16 cellular contexts compared by ENCODE assay signal in the genomic region with DNA sequence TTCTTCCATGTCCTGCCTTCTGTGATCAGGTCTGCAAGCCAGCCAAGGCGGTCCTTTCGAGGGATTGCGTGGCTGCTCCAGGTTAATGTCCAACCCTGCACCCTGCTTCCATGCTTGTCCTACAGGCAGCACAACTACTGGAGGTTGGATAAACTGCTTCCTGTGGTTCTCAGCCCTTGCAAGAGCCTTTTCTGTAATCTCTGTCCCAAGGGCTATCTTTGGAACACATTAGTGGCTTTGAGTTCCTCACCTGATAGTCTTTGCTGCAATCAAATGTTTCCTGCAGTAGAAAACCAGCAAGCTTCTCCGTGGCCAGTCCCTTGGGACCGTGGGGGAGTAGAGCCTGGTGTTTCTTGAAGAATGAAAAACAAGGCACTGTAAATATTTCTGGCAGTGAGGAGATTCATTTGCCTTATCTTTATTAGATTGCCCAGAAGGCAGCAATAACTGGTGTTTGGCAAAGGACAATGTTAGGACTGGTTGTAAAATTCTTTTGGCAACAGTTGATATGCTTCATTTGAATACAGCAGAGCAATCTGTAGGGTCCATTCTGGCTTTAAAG.
DNase-seq lines count a peak whose midpoint lies in the region; ATAC-seq and TF ChIP-seq lines count a peak whose summit lies in the region.
"Had no signal": no experiment of that assay in that cellular context is flagged by ENCODE, and none has a peak within 500 bp of the region (broad histone marks: within the 10 kb centered on the region; RNA-seq: fewer than 3 reads in every experiment).

No MANE protein-coding gene starts in this region.

- in situ Hi-C loops in HAP-1 (cut with MboI; ENCODE audit: low sequenced_read_pairs): no loop called here

- H3K4me3 Mint-ChIP-seq in immature natural killer cell: no peak overlapping the region
- no peak overlapping the region for H3K4me3 Mint-ChIP-seq in CD4-positive, alpha-beta T cell
- H3K4me3 Mint-ChIP-seq: activated CD8-positive, alpha-beta T cell treated with anti-CD3 and anti-CD28 coated beads for 36 hours; CD4-positive, alpha-beta memory T cell; stimulated activated effector memory CD8-positive, alpha-beta T cell treated with anti-CD3 and anti-CD28 coated beads, Interleukin-12 subunit alpha, Interleukin-12 subunit beta, amount 100 ng/mL, for 72 hours had no signal

- peak; percentile 8 to 36 for DNase-seq in HAP-1 (ENCODE audit: low spot score in 2 of 2)
- DNase-seq in UCSD-AML1 (lab: John Stamatoyannopoulos, UW; ENCODE audit: unreplicated experiment): peak; percentile 28
- peak; percentile 39 for DNase-seq in left kidney (ENCODE audit: low read depth, low spot score)
- DNase-seq in immature natural killer cell: no peak
- no peak for DNase-seq in HuH-7 (ENCODE audit: low spot score)
- DNase-seq in CD4-positive, alpha-beta T cell: no peak
- DNase-seq: activated CD8-positive, alpha-beta T cell treated with anti-CD3 and anti-CD28 coated beads for 36 hours; activated effector memory CD4-positive, alpha-beta T cell treated with anti-CD3 and anti-CD28 coated beads, Interleukin-2, amount 50 U/mL, for 16 hours; brain microvascular endothelial cell; CD4-positive, alpha-beta memory T cell; kidney; NCI-H446 treated with DMSO at 0.1 percent for 48 hours; stimulated activated CD4-positive, alpha-beta T cell treated with anti-CD3 and anti-CD28 coated beads, Interleukin-4, amount 100 ng/mL, for 24 hours had no signal

- no peak overlapping the region for H3K27ac ChIP-seq in BLaER1
- H3K27ac ChIP-seq in CD4-positive, alpha-beta T cell (ENCODE audit: low read depth, low read length): no peak overlapping the region
- H3K27ac ChIP-seq: brain microvascular endothelial cell had no signal

- no peak for TF ChIP-seq CTCF in CD4-positive, alpha-beta T cell (IDR thresholded peaks at IDR 0.05)

- H3K9me3 Mint-ChIP-seq in immature natural killer cell: no peaks in the 10 kb centered on the region
- H3K9me3 Mint-ChIP-seq in CD4-positive, alpha-beta T cell: no peaks in the 10 kb centered on the region
- H3K9me3 Mint-ChIP-seq: activated CD8-positive, alpha-beta T cell treated with anti-CD3 and anti-CD28 coated beads for 36 hours; CD4-positive, alpha-beta memory T cell; stimulated activated effector memory CD8-positive, alpha-beta T cell treated with anti-CD3 and anti-CD28 coated beads, Interleukin-12 subunit alpha, Interleukin-12 subunit beta, amount 100 ng/mL, for 72 hours had no signal

- H3K9me3 ChIP-seq in BLaER1 (no peaks in the 10 kb centered on the region), HAP-1 (no peaks in the 10 kb centered on the region)
- no peaks in the 10 kb centered on the region for H3K9me3 ChIP-seq in CD4-positive, alpha-beta T cell (ENCODE audit: control insufficient read depth, low read length)

- peak overlapping the region; percentile 64 for H3K4me2 ChIP-seq in BLaER1

- H4K20me1 ChIP-seq in BLaER1: no peaks in the 10 kb centered on the region

- CTCF ChIA-PET in CD4-positive, alpha-beta T cell (lab: Charles Lee): no interaction called here

- H3K4me3 ChIP-seq in BLaER1: no peak overlapping the region
- H3K4me3 ChIP-seq in HAP-1: no peak overlapping the region

- ATAC-seq in GM19324 (IDR thresholded peaks at IDR 0.05; ENCODE audit: low FRiP score, unreplicated experiment): no peak
- ATAC-seq in CD4-positive, alpha-beta T cell (ENCODE audit: poor library complexity): no peak
- ATAC-seq: activated CD8-positive, alpha-beta T cell treated with anti-CD3 and anti-CD28 coated beads for 36 hours; stimulated activated effector memory CD8-positive, alpha-beta T cell treated with anti-CD3 and anti-CD28 coated beads, Interleukin-12 subunit alpha, Interleukin-12 subunit beta, amount 100 ng/mL, for 72 hours had no signal

- H3K27me3 ChIP-seq in BLaER1 (no peaks in the 10 kb centered on the region), HAP-1 (ENCODE audit: low read depth) (no peaks in the 10 kb centered on the region)
- H3K27me3 ChIP-seq in CD4-positive, alpha-beta T cell (ENCODE audit: control insufficient read depth, insufficient read depth, low read length): no peaks in the 10 kb centered on the region
- H3K27me3 ChIP-seq: brain microvascular endothelial cell had no signal

- H3K36me3 Mint-ChIP-seq in immature natural killer cell: no peaks in the 10 kb centered on the region
- no peaks in the 10 kb centered on the region for H3K36me3 Mint-ChIP-seq in CD4-positive, alpha-beta T cell (ENCODE audit: low read depth)
- H3K36me3 Mint-ChIP-seq: CD4-positive, alpha-beta memory T cell; stimulated activated effector memory CD8-positive, alpha-beta T cell treated with anti-CD3 and anti-CD28 coated beads, Interleukin-12 subunit alpha, Interleukin-12 subunit beta, amount 100 ng/mL, for 72 hours had no signal

- POLR2A ChIA-PET in CD4-positive, alpha-beta T cell (lab: Charles Lee): no interaction called here

- H3K4me1 ChIP-seq in BLaER1 (peaks cover 57% of the 10 kb centered on the region), HAP-1 (no peaks in the 10 kb centered on the region; the same call in 1 of the 2 replicates)

- no peaks in the 10 kb centered on the region for H3K4me1 Mint-ChIP-seq in immature natural killer cell
- no peaks in the 10 kb centered on the region for H3K4me1 Mint-ChIP-seq in CD4-positive, alpha-beta T cell (ENCODE audit: low read depth)
- H3K4me1 Mint-ChIP-seq: stimulated activated effector memory CD8-positive, alpha-beta T cell treated with anti-CD3 and anti-CD28 coated beads, Interleukin-12 subunit alpha, Interleukin-12 subunit beta, amount 100 ng/mL, for 72 hours had no signal

- no peak overlapping the region for H3K9ac ChIP-seq in BLaER1

- no peak overlapping the region for H3K27ac Mint-ChIP-seq in immature natural killer cell
- H3K27ac Mint-ChIP-seq in CD4-positive, alpha-beta T cell: no peak overlapping the region
- H3K27ac Mint-ChIP-seq: activated CD8-positive, alpha-beta T cell treated with anti-CD3 and anti-CD28 coated beads for 36 hours; CD4-positive, alpha-beta memory T cell; stimulated activated effector memory CD8-positive, alpha-beta T cell treated with anti-CD3 and anti-CD28 coated beads, Interleukin-12 subunit alpha, Interleukin-12 subunit beta, amount 100 ng/mL, for 72 hours had no signal

- H3K27me3 Mint-ChIP-seq in immature natural killer cell (ENCODE audit: low read depth in 3 of 3): peaks cover 0 to 10% (median 0%) of the 10 kb centered on the region in 3 donors
- H3K27me3 Mint-ChIP-seq in CD4-positive, alpha-beta T cell: peaks cover 4% of the 10 kb centered on the region
- H3K27me3 Mint-ChIP-seq: activated CD8-positive, alpha-beta T cell treated with anti-CD3 and anti-CD28 coated beads for 36 hours had no signal

- intact Hi-C loops in CD4-positive, alpha-beta T cell (cut with DNase I, micrococcal nuclease): no loop called here

- H3K36me3 ChIP-seq in BLaER1: no peaks in the 10 kb centered on the region
- H3K36me3 ChIP-seq in HAP-1 (replicated peaks): no peaks in the 10 kb centered on the region; the same call in 1 of the 2 replicates
- H3K36me3 ChIP-seq: brain microvascular endothelial cell had no signal

Comparison
In these comparisons a context has a peak if more than half of its experiments do, and no peak if none do; other contexts are left out.
1. DNase-seq: peak in HAP-1 (2 of 2), UCSD-AML1 (single experiment) and left kidney (single experiment); none in immature natural killer cell (0 of 3), HuH-7 (single experiment) and CD4-positive, alpha-beta T cell (0 of 10).